7 cellular contexts compared by ENCODE assay signal in genomic region chr19:8001995-8002849, GRCh38. TPM values are rescaled to one million over a fixed set of nuclear protein-coding genes. Genes with fewer than 3 reads are reported as not detected.
DNase-seq lines count a peak whose midpoint lies in the region; TF ChIP-seq lines count a peak whose summit lies in the region.

No MANE protein-coding gene starts in this region.

- peak overlapping the region; percentile 63 for H3K4me3 Mint-ChIP-seq in activated naive CD4-positive, alpha-beta T cell treated with anti-CD3 and anti-CD28 coated beads, Interleukin-2, amount 10 ng/mL, durations not matched to agents 7 days and 5 days

- H3K9me3 Mint-ChIP-seq in activated naive CD4-positive, alpha-beta T cell treated with anti-CD3 and anti-CD28 coated beads, Interleukin-2, amount 10 ng/mL, durations not matched to agents 7 days and 5 days = no peaks in the 10 kb centered on the region

- TF ChIP-seq CTCF in GM13977 (IDR thresholded peaks at IDR 0.05; ENCODE audit: extremely low read depth, insufficient read depth, missing control alignments) = peak; percentile 99

- H3K4me1 Mint-ChIP-seq in activated naive CD4-positive, alpha-beta T cell treated with anti-CD3 and anti-CD28 coated beads, Interleukin-2, amount 10 ng/mL, durations not matched to agents 7 days and 5 days = peaks cover 36% of the 10 kb centered on the region

- H3K27ac Mint-ChIP-seq in activated naive CD4-positive, alpha-beta T cell treated with anti-CD3 and anti-CD28 coated beads, Interleukin-2, amount 10 ng/mL, durations not matched to agents 7 days and 5 days = peak overlapping the region; percentile 71

- H3K36me3 Mint-ChIP-seq in activated naive CD4-positive, alpha-beta T cell treated with anti-CD3 and anti-CD28 coated beads, Interleukin-2, amount 10 ng/mL, durations not matched to agents 7 days and 5 days = peaks cover 7% of the 10 kb centered on the region

- CTCF ChIA-PET in activated naive CD4-positive, alpha-beta T cell treated with anti-CD3 and anti-CD28 coated beads, Interleukin-2, amount 10 ng/mL, durations not matched to agents 7 days and 5 days (lab: Charles Lee) = interaction anchor here (0.8 to 3.2 kb wide), 6 partner anchors 11 to 82 kb away, joined by 3 to 14 read pairs (median 5); partner anchors contain the start of genes SNAPC2 and TIMM44

- no peaks in the 10 kb centered on the region for H3K27me3 Mint-ChIP-seq in activated naive CD4-positive, alpha-beta T cell treated with anti-CD3 and anti-CD28 coated beads, Interleukin-2, amount 10 ng/mL, durations not matched to agents 7 days and 5 days

- no peaks in the 10 kb centered on the region for H3K9me3 ChIP-seq in KOPT-K1 (ENCODE audit: insufficient read depth, low read length, poor library complexity, severe bottlenecking)

- in situ Hi-C loops in GM13977 (cut with MboI; ENCODE audit: low pct_unique_long_range_greater_than_20kb, low sequenced_read_pairs, unreplicated experiment) = no loop called here

- H3K27ac ChIP-seq in KOPT-K1 (ENCODE audit: low read depth, low read length, poor library complexity, severe bottlenecking) (peak overlapping the region; percentile 24), substantia nigra (ENCODE audit: low read depth, low read length, poor library complexity, severe bottlenecking) (peak overlapping the region; percentile 69)

- DNase-seq in GM13977 (ENCODE audit: low spot score) = peak; percentile 86
- DNase-seq in SK-N-DZ (ENCODE audit: low spot score) = peak; percentile 64
- peak; percentile 80 for DNase-seq in activated naive CD4-positive, alpha-beta T cell treated with anti-CD3 and anti-CD28 coated beads, Interleukin-2, amount 10 ng/mL, durations not matched to agents 7 days and 5 days
- peak; percentile 22 for DNase-seq in glomerular endothelial cell (ENCODE audit: extremely low read depth, low read depth, low spot score)
- DNase-seq in occipital lobe (lab: John Stamatoyannopoulos, UW) = peak; percentile 54
- DNase-seq in substantia nigra (lab: John Stamatoyannopoulos, UW) = peak in 47 of 49 donors; percentile 9 to 87 (median 64)

- H3K36me3 ChIP-seq in KOPT-K1 (ENCODE audit: insufficient read depth, low read length) = peaks cover 41% of the 10 kb centered on the region; the same call in 1 of the 2 replicates

RNA-seq across cellular contexts. Expression of gene ELAVL1, which starts 3.2 kb away (rescaled TPM):
- 24.5 and 27.7 TPM in 2 replicates for polyA plus RNA-seq in SK-N-DZ (2014; cell fraction: cytosol; rRNA removed)
- 12.5 and 25.7 TPM in 2 replicates for polyA plus RNA-seq in SK-N-DZ (2014; cell fraction: nucleus; rRNA removed)
- total RNA-seq in glomerular endothelial cell (57.1 and 76.3 TPM in 2 replicates), occipital lobe (16.2 TPM)

RNA-seq across cellular contexts. Expression of gene CCL25, which starts 50.3 kb away (rescaled TPM):
- polyA plus RNA-seq in SK-N-DZ (2014; cell fraction: cytosol; rRNA removed) = not detected in 2 replicates
- not detected in 2 replicates for polyA plus RNA-seq in SK-N-DZ (2014; cell fraction: nucleus; rRNA removed)
- total RNA-seq in glomerular endothelial cell (not detected in 2 replicates), occipital lobe (0.31 TPM)

RNA-seq across cellular contexts. Expression of gene TIMM44, which starts 58.8 kb away (rescaled TPM):
- polyA plus RNA-seq in SK-N-DZ (2014; cell fraction: cytosol; rRNA removed) = 82.5 and 83.0 TPM in 2 replicates
- 272 and 276 TPM in 2 replicates for polyA plus RNA-seq in SK-N-DZ (2014; cell fraction: nucleus; rRNA removed)
- total RNA-seq in glomerular endothelial cell (58.4 and 63.6 TPM in 2 replicates), occipital lobe (20.9 TPM)

Comparison
In these comparisons a context has a peak if more than half of its experiments do, and no peak if none do; other contexts are left out.
1. Peak in every context shown above with its lines: DNase-seq and H3K27ac ChIP-seq.
2. DNase-seq: peak in every context shown above with its lines; median percentile 86 in GM13977; 80 in activated naive CD4-positive, alpha-beta T cell treated with anti-CD3 and anti-CD28 coated beads, Interleukin-2, amount 10 ng/mL, durations not matched to agents 7 days and 5 days; 64 in SK-N-DZ; 64 in substantia nigra; 54 in occipital lobe; 22 in glomerular endothelial cell.